Comparison of ENCODE assay signal across 1 cellular context in genomic region chr14:36091096-36091495, GRCh38.
TF ChIP-seq lines count a peak whose summit lies in the region.

No MANE protein-coding gene starts in this region.

TF ChIP-seq in HepG2, 621 proteins besides CTCF, POLR2A, EP300 and RAD21 (continued from another document and continues in another):
- no peak for TF ChIP-seq FOXA1 (IDR thresholded peaks at IDR 0.05)
- peak; percentile 82 for TF ChIP-seq FOXA1 (CRISPR knock-in tag; IDR thresholded peaks at IDR 0.05)
- TF ChIP-seq ZBED4 (CRISPR knock-in tag; IDR thresholded peaks at IDR 0.05; ENCODE audit: borderline replicate concordance), result peak; percentile 46; the same call in 1 of the 2 replicates
- peak; percentile 38; the same call in 1 of the 2 replicates for TF ChIP-seq DMAP1 (CRISPR knock-in tag; IDR thresholded peaks at IDR 0.05)
- no peak for TF ChIP-seq ZBTB40 (IDR thresholded peaks at IDR 0.05)
- TF ChIP-seq ZBTB40 (CRISPR knock-in tag; IDR thresholded peaks at IDR 0.05), result peak; percentile 76; the same call in 1 of the 2 replicates
- TF ChIP-seq HHEX (CRISPR knock-in tag; IDR thresholded peaks at IDR 0.05), result no peak; the same call in 1 of the 2 replicates
- TF ChIP-seq ADNP (CRISPR knock-in tag; IDR thresholded peaks at IDR 0.05), result no peak
- TF ChIP-seq ZNF768 (CRISPR knock-in tag; IDR thresholded peaks at IDR 0.05), result no peak
- TF ChIP-seq RBM22 (optimal IDR thresholded peaks at IDR 0.05; ENCODE audit: low read length), result no peak
- peak; percentile 61 for TF ChIP-seq ASH2L (IDR thresholded peaks at IDR 0.05; ENCODE audit: insufficient read length, low read depth, low read length)
- TF ChIP-seq SP5 (CRISPR knock-in tag; IDR thresholded peaks at IDR 0.05; ENCODE audit: borderline replicate concordance, low read depth), result no peak
- TF ChIP-seq ZNF678 (CRISPR knock-in tag; IDR thresholded peaks at IDR 0.05), result no peak
- peak; percentile 95; the same call in 1 of the 2 replicates for TF ChIP-seq RXRA (CRISPR knock-in tag; IDR thresholded peaks at IDR 0.05)
- TF ChIP-seq ZNF30 (CRISPR knock-in tag; IDR thresholded peaks at IDR 0.05), result no peak
- no peak for TF ChIP-seq MBNL3 (CRISPR knock-in tag; conservative IDR thresholded peaks at IDR 0.05)
- TF ChIP-seq PBX2 (CRISPR knock-in tag; IDR thresholded peaks at IDR 0.05), result no peak
- no peak for TF ChIP-seq MEIS2 (CRISPR knock-in tag; IDR thresholded peaks at IDR 0.05)
- no peak for TF ChIP-seq ZNF577 (CRISPR knock-in tag; IDR thresholded peaks at IDR 0.05; ENCODE audit: borderline replicate concordance, low read depth)
- TF ChIP-seq PAX8 (CRISPR knock-in tag; IDR thresholded peaks at IDR 0.05; ENCODE audit: borderline replicate concordance), result no peak
- TF ChIP-seq GABPA (IDR thresholded peaks at IDR 0.05; ENCODE audit: low read depth, low read length), result no peak
- no peak for TF ChIP-seq GABPA (CRISPR knock-in tag; IDR thresholded peaks at IDR 0.05; ENCODE audit: low read depth)
- TF ChIP-seq SRF (IDR thresholded peaks at IDR 0.05; ENCODE audit: low read depth, low read length), result no peak
- no peak for TF ChIP-seq ZNF512 (CRISPR knock-in tag; IDR thresholded peaks at IDR 0.05)
- peak; percentile 38; the same call in 1 of the 2 replicates for TF ChIP-seq RERE (CRISPR knock-in tag; IDR thresholded peaks at IDR 0.05; ENCODE audit: low read depth)
- TF ChIP-seq U2AF1 (optimal IDR thresholded peaks at IDR 0.05; ENCODE audit: low read depth, low read length), result no peak
- TF ChIP-seq ZNF550 (CRISPR knock-in tag; IDR thresholded peaks at IDR 0.05; ENCODE audit: borderline replicate concordance), result no peak
- no peak for TF ChIP-seq ZNF224 (CRISPR knock-in tag; IDR thresholded peaks at IDR 0.05)
- no peak for TF ChIP-seq ZBTB7B (CRISPR knock-in tag; IDR thresholded peaks at IDR 0.05)
- no peak for TF ChIP-seq PHF20 (CRISPR knock-in tag; IDR thresholded peaks at IDR 0.05)
- TF ChIP-seq THAP8 (CRISPR knock-in tag; IDR thresholded peaks at IDR 0.05; ENCODE audit: borderline replicate concordance), result no peak
- no peak for TF ChIP-seq ATF7-NPFF (CRISPR knock-in tag; IDR thresholded peaks at IDR 0.05; ENCODE audit: low read depth)
- no peak for TF ChIP-seq MTF1 (CRISPR knock-in tag; IDR thresholded peaks at IDR 0.05)
- TF ChIP-seq ZGPAT (CRISPR knock-in tag; IDR thresholded peaks at IDR 0.05), result peak; percentile 88
